In the genomic region with DNA sequence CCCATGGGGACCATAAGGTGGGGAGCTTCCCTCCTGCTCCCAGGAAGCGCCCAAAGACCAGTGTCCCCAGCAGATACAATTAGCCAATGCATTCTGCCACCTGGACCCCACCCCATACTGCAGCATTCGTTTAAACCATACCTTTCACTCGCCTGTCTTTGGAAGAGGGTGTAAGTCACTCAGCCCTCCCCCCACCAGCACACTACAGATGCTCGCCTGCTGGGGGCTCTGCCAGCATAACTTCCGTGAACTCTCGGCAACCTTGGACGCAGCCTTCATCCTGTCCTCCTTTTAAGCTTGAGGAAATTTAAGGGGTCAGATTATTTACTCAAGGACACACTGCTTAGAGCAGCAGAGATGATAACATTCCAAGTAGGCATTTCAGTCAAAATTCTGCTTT, we compare ENCODE assay signal across 16 cellular contexts.
"Had no signal": no experiment of that assay in that cellular context is flagged by ENCODE, and none has a peak within 500 bp of the region (broad histone marks: within the 10 kb centered on the region; RNA-seq: fewer than 3 reads in every experiment).

No MANE protein-coding gene starts in this region.

- H3K9me3 Mint-ChIP-seq: activated CD4-positive, alpha-beta T cell treated with anti-CD3 and anti-CD28 coated beads, Interleukin-2, amount 10 ng/mL, durations not matched to agents 7 days and 5 days; activated T-helper 17 cell treated with anti-CD3 and anti-CD28 coated beads, Interleukin-2, amount 50 U/mL, for 72 hours; endodermal cell; naive B cell had no signal

- H3K27me3 ChIP-seq: dorsolateral prefrontal cortex had no signal

- H3K27ac ChIP-seq: parathyroid adenoma had no signal

- H3K36me3 Mint-ChIP-seq: naive B cell had no signal

- H3K4me1 ChIP-seq: parathyroid adenoma had no signal

- H3K27ac Mint-ChIP-seq: activated CD4-positive, alpha-beta T cell treated with anti-CD3 and anti-CD28 coated beads, Interleukin-2, amount 10 ng/mL, durations not matched to agents 7 days and 5 days; activated T-helper 17 cell treated with anti-CD3 and anti-CD28 coated beads, Interleukin-2, amount 50 U/mL, for 72 hours; endodermal cell had no signal

- ATAC-seq: activated T-helper 17 cell treated with anti-CD3 and anti-CD28 coated beads, Interleukin-2, amount 50 U/mL, for 72 hours; stimulated activated naive CD8-positive, alpha-beta T cell treated with anti-CD3 and anti-CD28 coated beads, Interleukin-15, Interleukin-2, amounts not matched to agents 100 U/mL and 50 U/mL, for 24 hours had no signal

- DNase-seq: activated CD4-positive, alpha-beta T cell treated with anti-CD3 and anti-CD28 coated beads, Interleukin-2, amount 10 ng/mL, durations not matched to agents 7 days and 5 days; activated naive CD4-positive, alpha-beta T cell treated with Interleukin-2 at 50 U/mL for 16 hours; aorta; dorsolateral prefrontal cortex; endodermal cell; hippocampal formation; naive B cell; retina; stimulated activated CD4-positive, alpha-beta T cell treated with anti-CD3 and anti-CD28 coated beads, Interleukin-4, amount 100 ng/mL, for 4 hours; stimulated activated CD8-positive, alpha-beta memory T cell treated with anti-CD3 and anti-CD28 coated beads, Interleukin-4, amount 100 ng/mL, for 48 hours; stimulated activated naive CD8-positive, alpha-beta T cell treated with anti-CD3 and anti-CD28 coated beads, Interleukin-15, Interleukin-2, amounts not matched to agents 100 U/mL and 50 U/mL, for 24 hours; trophoblast cell had no signal

- H3K4me3 Mint-ChIP-seq: activated CD4-positive, alpha-beta T cell treated with anti-CD3 and anti-CD28 coated beads, Interleukin-2, amount 10 ng/mL, durations not matched to agents 7 days and 5 days; activated T-helper 17 cell treated with anti-CD3 and anti-CD28 coated beads, Interleukin-2, amount 50 U/mL, for 72 hours; endodermal cell; naive B cell had no signal

- H3K4me3 ChIP-seq: dorsolateral prefrontal cortex, lung, skin epidermis had no signal

- H3K27me3 Mint-ChIP-seq: activated T-helper 17 cell treated with anti-CD3 and anti-CD28 coated beads, Interleukin-2, amount 50 U/mL, for 72 hours had no signal

- H3K4me1 Mint-ChIP-seq: activated CD4-positive, alpha-beta T cell treated with anti-CD3 and anti-CD28 coated beads, Interleukin-2, amount 10 ng/mL, durations not matched to agents 7 days and 5 days had no signal
